ENCODE assay signal across 1 cellular context in the genomic region with DNA sequence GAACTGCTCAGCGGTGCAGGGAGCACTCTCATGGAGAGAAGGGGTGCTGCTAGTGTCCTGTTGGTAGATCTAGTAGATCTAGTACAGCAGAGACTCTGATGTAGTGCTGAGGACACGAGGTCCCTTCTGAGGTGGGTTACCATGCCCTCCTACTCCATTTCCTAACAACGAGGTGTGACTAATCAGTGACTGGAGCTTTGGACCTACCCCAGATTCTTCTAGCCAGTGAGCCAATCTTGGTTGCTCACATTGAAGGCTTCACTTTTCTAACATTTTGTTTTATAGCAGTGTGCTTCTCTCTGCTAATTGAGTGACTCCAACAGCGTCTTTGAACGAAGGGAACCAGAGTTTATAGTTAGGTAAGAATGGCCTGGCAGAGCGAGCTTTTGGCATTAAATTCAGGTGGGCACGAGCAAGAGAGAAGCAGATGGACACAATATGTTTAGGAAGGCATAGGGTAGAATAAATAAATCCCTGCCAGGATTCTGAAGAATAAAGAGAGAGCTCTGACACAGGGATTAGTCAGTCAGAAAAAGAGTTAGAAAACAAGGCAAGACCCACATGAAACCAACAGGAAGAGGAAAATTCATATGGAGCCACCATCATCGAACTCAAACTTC.
TF ChIP-seq lines count a peak whose summit lies in the region.

No MANE protein-coding gene starts in this region.

TF ChIP-seq in IMR-90, 13 proteins besides CTCF, POLR2A, EP300 and RAD21 (continued from another document):
- TF ChIP-seq, protein P1, sequence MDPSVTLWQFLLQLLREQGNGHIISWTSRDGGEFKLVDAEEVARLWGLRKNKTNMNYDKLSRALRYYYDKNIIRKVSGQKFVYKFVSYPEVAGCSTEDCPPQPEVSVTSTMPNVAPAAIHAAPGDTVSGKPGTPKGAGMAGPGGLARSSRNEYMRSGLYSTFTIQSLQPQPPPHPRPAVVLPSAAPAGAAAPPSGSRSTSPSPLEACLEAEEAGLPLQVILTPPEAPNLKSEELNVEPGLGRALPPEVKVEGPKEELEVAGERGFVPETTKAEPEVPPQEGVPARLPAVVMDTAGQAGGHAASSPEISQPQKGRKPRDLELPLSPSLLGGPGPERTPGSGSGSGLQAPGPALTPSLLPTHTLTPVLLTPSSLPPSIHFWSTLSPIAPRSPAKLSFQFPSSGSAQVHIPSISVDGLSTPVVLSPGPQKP (IDR thresholded peaks at IDR 0.05; ENCODE audit: borderline replicate concordance, low read depth, low read length): no peak
- no peak for TF ChIP-seq MAFK (IDR thresholded peaks at IDR 0.05; ENCODE audit: low read depth, low read length)
